ENCODE assay signal across 8 cellular contexts in genomic region chr2:226796840-226797288, GRCh38. TPM values are rescaled to one million over a fixed set of nuclear protein-coding genes. Genes with fewer than 3 reads are reported as not detected.
DNase-seq lines count a peak whose midpoint lies in the region; ATAC-seq and TF ChIP-seq lines count a peak whose summit lies in the region.

No MANE protein-coding gene starts in this region.

- TF ChIP-seq CTCF in BE2C (IDR thresholded peaks at IDR 0.05; ENCODE audit: low read depth, low read length) (peak; percentile 30), chondrocyte (IDR thresholded peaks at IDR 0.05) (peak; percentile 72)

- DNase-seq in BE2C (no peak), HuH-7.5 (ENCODE audit: low spot score) (peak; percentile 47), chondrocyte (ENCODE audit: low spot score) (peak; percentile 92), cerebellar nuclear complex (lab: John Stamatoyannopoulos, UW) (no peak), NOMO-1 treated with dmso at 0.1 percent for 144 hours (lab: John Stamatoyannopoulos, UW; ENCODE audit: unreplicated experiment) (no peak), COR-L47 (lab: John Stamatoyannopoulos, UW) (no peak)
- DNase-seq in stimulated activated naive B cell treated with anti-CD40 and anti-IgM and Interleukin-4, amounts not matched to agents 10 μg/mL and 1 μg/mL and 100 μg/mL, for 72 hours: no peak

- peak overlapping the region; percentile 38 for H3K4me3 Mint-ChIP-seq in chondrocyte (ENCODE audit: unreplicated experiment)
- peak overlapping the region in 1 of 2 donors; percentile 65 for H3K4me3 Mint-ChIP-seq in stimulated activated naive B cell treated with anti-CD40 and anti-IgM and Interleukin-4, amounts not matched to agents 10 μg/mL and 1 μg/mL and 100 μg/mL, for 72 hours

- no peak overlapping the region for H3K27ac Mint-ChIP-seq in chondrocyte (ENCODE audit: unreplicated experiment)
- no peak overlapping the region for H3K27ac Mint-ChIP-seq in stimulated activated naive B cell treated with anti-CD40 and anti-IgM and Interleukin-4, amounts not matched to agents 10 μg/mL and 1 μg/mL and 100 μg/mL, for 72 hours

- peak overlapping the region; percentile 71 for H3K9ac ChIP-seq in muscle layer of colon (ENCODE audit: low read length)

- H3K27ac ChIP-seq in muscle layer of colon (ENCODE audit: low read depth, low read length): peak overlapping the region; percentile 88

- peaks cover 5% of the 10 kb centered on the region for H3K36me3 Mint-ChIP-seq in chondrocyte (ENCODE audit: low read depth)
- H3K36me3 Mint-ChIP-seq in stimulated activated naive B cell treated with anti-CD40 and anti-IgM and Interleukin-4, amounts not matched to agents 10 μg/mL and 1 μg/mL and 100 μg/mL, for 72 hours: peaks cover 4 to 13% of the 10 kb centered on the region in 2 donors

- no peak overlapping the region for H3K4me3 ChIP-seq in BE2C (ENCODE audit: low read depth, low read length)
- peak overlapping the region; percentile 83 to 96 for H3K4me3 ChIP-seq in muscle layer of colon (ENCODE audit: low read depth in 1 of 2, low read length in 2 of 2)

- no peaks in the 10 kb centered on the region for H3K27me3 Mint-ChIP-seq in chondrocyte (ENCODE audit: low read depth)
- no peaks in the 10 kb centered on the region for H3K27me3 Mint-ChIP-seq in stimulated activated naive B cell treated with anti-CD40 and anti-IgM and Interleukin-4, amounts not matched to agents 10 μg/mL and 1 μg/mL and 100 μg/mL, for 72 hours

- peaks cover 59% of the 10 kb centered on the region for H3K4me1 Mint-ChIP-seq in chondrocyte (ENCODE audit: low read depth)
- H3K4me1 Mint-ChIP-seq in stimulated activated naive B cell treated with anti-CD40 and anti-IgM and Interleukin-4, amounts not matched to agents 10 μg/mL and 1 μg/mL and 100 μg/mL, for 72 hours: peaks cover 25 to 63% of the 10 kb centered on the region in 2 donors

- H3K9me3 ChIP-seq in BE2C: no peaks in the 10 kb centered on the region
- H3K9me3 ChIP-seq in muscle layer of colon (ENCODE audit: low read length): no peaks in the 10 kb centered on the region

- H3K36me3 ChIP-seq in BE2C (no peaks in the 10 kb centered on the region), muscle layer of colon (ENCODE audit: insufficient read depth, low read length) (peaks cover 10% of the 10 kb centered on the region)

- ATAC-seq in stimulated activated naive B cell treated with anti-CD40 and anti-IgM and Interleukin-4, amounts not matched to agents 10 μg/mL and 1 μg/mL and 100 μg/mL, for 72 hours (replicated peaks): no peak

- no peaks in the 10 kb centered on the region for H3K4me1 ChIP-seq in BE2C
- H3K4me1 ChIP-seq in muscle layer of colon (ENCODE audit: insufficient read depth, low read length): peaks cover 39% of the 10 kb centered on the region

- H3K27me3 ChIP-seq in BE2C: no peaks in the 10 kb centered on the region
- H3K27me3 ChIP-seq in muscle layer of colon (ENCODE audit: control insufficient read depth in 1 of 2, insufficient read depth in 2 of 2, low read length in 2 of 2): no peaks in the 10 kb centered on the region

- no peaks in the 10 kb centered on the region for H3K9me3 Mint-ChIP-seq in chondrocyte (ENCODE audit: low read depth)
- no peaks in the 10 kb centered on the region for H3K9me3 Mint-ChIP-seq in stimulated activated naive B cell treated with anti-CD40 and anti-IgM and Interleukin-4, amounts not matched to agents 10 μg/mL and 1 μg/mL and 100 μg/mL, for 72 hours

RNA-seq across cellular contexts. Expression of gene IRS1, which starts 2.8 kb away (rescaled TPM):
- polyA plus RNA-seq in BE2C (2012; ENCODE audit: insufficient read depth, insufficient read length, low read depth): 7.8 TPM
- 5.8 to 12.4 TPM (median 12.0 TPM) in 3 replicates for total RNA-seq in chondrocyte

RNA-seq across cellular contexts. Expression of gene RHBDD1, which starts 39.0 kb away (rescaled TPM):
- polyA plus RNA-seq in BE2C (2012; ENCODE audit: insufficient read depth, insufficient read length, low read depth): 40.9 TPM
- total RNA-seq in chondrocyte: 28.8 to 33.6 TPM (median 30.0 TPM) in 3 replicates

Comparison
In these comparisons a context has a peak if more than half of its experiments do, and no peak if none do; other contexts are left out.
1. DNase-seq: peak in HuH-7.5 (single experiment) and chondrocyte (single experiment); none in BE2C (single experiment), cerebellar nuclear complex (0 of 2), stimulated activated naive B cell treated with anti-CD40 and anti-IgM and Interleukin-4, amounts not matched to agents 10 μg/mL and 1 μg/mL and 100 μg/mL, for 72 hours (single experiment), NOMO-1 treated with dmso at 0.1 percent for 144 hours (single experiment) and COR-L47 (single experiment).